ENCODE assay signal across 8 cellular contexts in genomic region chr20:25076731-25077609, GRCh38. TPM values are rescaled to one million over a fixed set of nuclear protein-coding genes. Genes with fewer than 3 reads are reported as not detected.
A peak's percentile ranks its signal among the peaks of the same experiment; 100 is the strongest.
DNase-seq lines count a peak whose midpoint lies in the region; ATAC-seq and TF ChIP-seq lines count a peak whose summit lies in the region.

No MANE protein-coding gene starts in this region.

- H3K9me3 ChIP-seq in HEK293 (ENCODE audit: control insufficient read depth, insufficient read depth, low read depth, low read length) (no peaks in the 10 kb centered on the region), colonic mucosa (no peaks in the 10 kb centered on the region), neural cell (ENCODE audit: low read length) (peaks cover 8% of the 10 kb centered on the region)

- H3K9me2 ChIP-seq in neural cell (ENCODE audit: insufficient read depth, low read length), result no peaks in the 10 kb centered on the region

- no peak overlapping the region for H3K4me2 ChIP-seq in neural cell (ENCODE audit: low read length)

- H3K36me3 ChIP-seq in BJ (ENCODE audit: control insufficient read depth, insufficient read depth, low read length) (no peaks in the 10 kb centered on the region), HEK293 (ENCODE audit: control insufficient read depth in 2 of 2, insufficient read depth in 1 of 2, low read length in 2 of 2) (no peaks in the 10 kb centered on the region), colonic mucosa (no peaks in the 10 kb centered on the region), neural cell (ENCODE audit: insufficient read depth, low read length) (no peaks in the 10 kb centered on the region)

- POLR2A ChIA-PET in BJ (lab: Charles Lee) (no interaction called here), HEK293 (lab: Yijun Ruan, JAX) (no interaction called here)

- no peak overlapping the region for H3K27ac ChIP-seq in HEK293 (ENCODE audit: extremely low read depth, low read depth, low read length)
- no peak overlapping the region for H3K27ac ChIP-seq in colonic mucosa
- no peak overlapping the region for H3K27ac ChIP-seq in neural cell (ENCODE audit: low read length)

- intact Hi-C loops in colonic mucosa (cut with DNase I), result no loop called here

- ATAC-seq in GM18498 (IDR thresholded peaks at IDR 0.05; ENCODE audit: unreplicated experiment) (no peak), HG02852 (IDR thresholded peaks at IDR 0.05; ENCODE audit: unreplicated experiment) (no peak), HG03139 (IDR thresholded peaks at IDR 0.05; ENCODE audit: unreplicated experiment) (no peak)

- no peak for TF ChIP-seq RAD21 in neural cell (conservative IDR thresholded peaks at IDR 0.05)

- no peak overlapping the region for H3K9ac ChIP-seq in colonic mucosa (ENCODE audit: low read depth in 2 of 2, low read length in 2 of 2)
- no peak overlapping the region for H3K9ac ChIP-seq in neural cell (ENCODE audit: low read length)

- no peaks in the 10 kb centered on the region for H3K79me2 ChIP-seq in neural cell (replicated peaks; ENCODE audit: insufficient read depth, low read length)

- peaks cover 44% of the 10 kb centered on the region for H3K27me3 ChIP-seq in BJ (ENCODE audit: control insufficient read depth, insufficient read depth, low read length)
- H3K27me3 ChIP-seq in colonic mucosa, result peaks cover 13% of the 10 kb centered on the region
- H3K27me3 ChIP-seq in neural cell (ENCODE audit: insufficient read depth, low read depth, low read length), result peaks cover 83% of the 10 kb centered on the region

- no peak for TF ChIP-seq EP300 in neural cell (conservative IDR thresholded peaks at IDR 0.05; ENCODE audit: poor library complexity, severe bottlenecking)

- H3K4me3 ChIP-seq in BJ (ENCODE audit: low read depth, low read length), result peak overlapping the region; percentile 5; the same call in 1 of the 2 replicates
- no peak overlapping the region for H3K4me3 ChIP-seq in HEK293 (ENCODE audit: low read depth, low read length)
- H3K4me3 ChIP-seq in colonic mucosa, result peak overlapping the region; percentile 10
- H3K4me3 ChIP-seq in neural cell (ENCODE audit: low read length), result peak overlapping the region; percentile 54

- CTCF ChIA-PET in BJ (lab: Yijun Ruan, JAX), result interaction anchor here (0.9 kb wide), 1 partner anchor 81 kb away, joined by 3 read pairs; no protein-coding TSS in a partner anchor
- CTCF ChIA-PET in HEK293 (lab: Yijun Ruan, JAX), result interaction anchor here (0.8 to 1.2 kb wide), 3 partner anchors 28 to 156 kb away, joined by 3 to 4 read pairs (median 3); no protein-coding TSS in a partner anchor

- H4K20me1 ChIP-seq in neural cell (ENCODE audit: insufficient read depth), result no peaks in the 10 kb centered on the region

- no peak overlapping the region for H2AFZ ChIP-seq in neural cell (ENCODE audit: low read depth, low read length)

- no peaks in the 10 kb centered on the region for H3F3A ChIP-seq in neural cell (ENCODE audit: insufficient read depth, low read length, poor library complexity, severe bottlenecking)

- TF ChIP-seq CTCF in BJ (IDR thresholded peaks at IDR 0.05; ENCODE audit: insufficient read depth, low read depth, low read length) (peak; percentile 25; the same call in 1 of the 2 replicates), HEK293 (tag by site-specific recombination; IDR thresholded peaks at IDR 0.05) (peak; percentile 51), colonic mucosa (IDR thresholded peaks at IDR 0.05) (no peak), neural cell (IDR thresholded peaks at IDR 0.05; ENCODE audit: poor library complexity, severe bottlenecking) (no peak)

- H3K4me1 ChIP-seq in HEK293 (ENCODE audit: control insufficient read depth, insufficient read depth, low read length), result peaks cover 5% of the 10 kb centered on the region; the same call in 1 of the 2 replicates
- no peaks in the 10 kb centered on the region for H3K4me1 ChIP-seq in colonic mucosa

- DNase-seq in BJ (ENCODE audit: low read depth), result no peak
- DNase-seq in NCI-H748 treated with DMSO at 0.1 percent for 48 hours (lab: John Stamatoyannopoulos, UW), result peak; percentile 31
- DNase-seq in colonic mucosa, result no peak

TF ChIP-seq in HEK293, 187 proteins besides CTCF, POLR2A, EP300 and RAD21 (continues in another document):
- TF ChIP-seq PRDM1 (tag by site-specific recombination; IDR thresholded peaks at IDR 0.05) (peak; percentile 37; the same call in 1 of the 2 replicates), ZNF362 (tag by site-specific recombination; IDR thresholded peaks at IDR 0.05) (no peak), OVOL3 (tag by site-specific recombination; IDR thresholded peaks at IDR 0.05) (no peak), HIC1 (tag by site-specific recombination; IDR thresholded peaks at IDR 0.05) (0 out of 2 replicates have a peak, but pooled peaks have one; percentile 22), SP7 (tag by site-specific recombination; IDR thresholded peaks at IDR 0.05) (peak; percentile 37; the same call in 1 of the 2 replicates), SCRT1 (tag by site-specific recombination; IDR thresholded peaks at IDR 0.05; ENCODE audit: borderline replicate concordance) (peak; percentile 64; the same call in 1 of the 2 replicates), ZIC2 (tag by site-specific recombination; IDR thresholded peaks at IDR 0.05) (no peak)

TF ChIP-seq in neural cell, 6 proteins besides CTCF, POLR2A, EP300 and RAD21:
- TF ChIP-seq MXI1 (conservative IDR thresholded peaks at IDR 0.05; ENCODE audit: poor library complexity, severe bottlenecking) (no peak), REST (IDR thresholded peaks at IDR 0.05; ENCODE audit: borderline replicate concordance) (no peak), EZH2 (IDR thresholded peaks at IDR 0.05; ENCODE audit: borderline replicate concordance, insufficient read depth, low read length, poor library complexity, severe bottlenecking) (no peak), SMC3 (conservative IDR thresholded peaks at IDR 0.05; ENCODE audit: poor library complexity) (no peak), TAF1 (IDR thresholded peaks at IDR 0.05; ENCODE audit: low read depth) (no peak), POLR2AphosphoS5 (IDR thresholded peaks at IDR 0.05) (no peak)

RNA-seq across cellular contexts. Expression of gene VSX1, which starts 5.0 kb away (rescaled TPM):
- polyA plus RNA-seq in BJ (2011; rRNA removed), result not detected in 2 replicates
- polyA minus RNA-seq in BJ (2011; rRNA and poly(A)+ RNA removed), result not detected in 2 replicates
- not detected for total RNA-seq in colonic mucosa
- not detected in 2 replicates for polyA plus RNA-seq in neural cell
- not detected in 2 replicates for polyA minus RNA-seq in neural cell

RNA-seq across cellular contexts. Expression of gene ACSS1, which starts 19.0 kb away (rescaled TPM):
- 3.6 and 6.3 TPM in 2 replicates for polyA plus RNA-seq in BJ (2011; rRNA removed)
- polyA minus RNA-seq in BJ (2011; rRNA and poly(A)+ RNA removed), result 6.0 and 7.7 TPM in 2 replicates
- total RNA-seq in colonic mucosa, result 10 to 100 TPM; 29.0 to 32.0 TPM
- 0.14 TPM in 1 of 2 replicates, not detected in the other for polyA plus RNA-seq in neural cell
- not detected in 2 replicates for polyA minus RNA-seq in neural cell

Comparison
In these comparisons a context has a peak if more than half of its experiments do, and no peak if none do; other contexts are left out.
1. CTCF ChIP-seq: peak in BJ (single experiment) and HEK293 (single experiment); none in colonic mucosa (single experiment) and neural cell (single experiment).